Comparison of ENCODE assay signal across 20 cellular contexts in the genomic region with DNA sequence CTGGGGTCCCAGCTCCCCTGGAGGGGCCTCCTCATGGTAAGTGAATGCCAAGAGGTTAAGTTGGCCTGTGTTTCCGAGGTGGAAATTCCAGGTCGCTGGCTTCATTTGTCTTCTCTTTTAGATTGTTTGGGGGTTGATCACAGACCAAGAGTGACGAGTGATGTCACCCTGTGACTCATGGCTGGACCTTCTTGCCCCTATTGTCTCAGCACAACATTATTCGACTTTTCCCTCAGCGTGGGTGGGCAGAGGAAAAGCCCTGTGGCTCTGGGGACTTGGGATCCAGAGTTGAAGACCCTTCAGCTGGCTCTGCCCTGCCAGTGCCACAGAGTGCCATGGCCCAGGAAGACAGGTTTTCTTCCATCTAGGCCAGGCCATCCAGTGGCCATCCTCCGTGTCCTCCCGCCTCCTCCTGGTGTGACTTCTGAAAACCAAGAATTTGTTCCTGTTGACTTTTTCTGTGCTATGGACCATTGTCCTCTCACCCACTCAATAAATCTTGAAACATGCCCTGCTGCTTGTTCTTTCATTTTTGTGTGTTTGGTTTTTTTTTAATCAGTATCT. TPM values are rescaled to one million over a fixed set of nuclear protein-coding genes. Genes with fewer than 3 reads are reported as not detected.
DNase-seq lines count a peak whose midpoint lies in the region; ATAC-seq and TF ChIP-seq lines count a peak whose summit lies in the region.
"Had no signal": no experiment of that assay in that cellular context is flagged by ENCODE, and none has a peak within 500 bp of the region (broad histone marks: within the 10 kb centered on the region; RNA-seq: fewer than 3 reads in every experiment).

No MANE protein-coding gene starts in this region.

- peaks cover 47% of the 10 kb centered on the region for H3K4me1 Mint-ChIP-seq in activated T-cell treated with anti-CD3 and anti-CD28 coated beads, Interleukin-2, amount 50 U/mL, for 24 hours (ENCODE audit: low read depth)
- H3K4me1 Mint-ChIP-seq in activated T-cell treated with anti-CD3 and anti-CD28 coated beads, Interleukin-2, amount 50 U/mL, for 72 hours (ENCODE audit: low read depth), result peaks cover 39% of the 10 kb centered on the region
- H3K4me1 Mint-ChIP-seq in type B pancreatic cell (ENCODE audit: unreplicated experiment), result peaks cover 26% of the 10 kb centered on the region

- peak overlapping the region; percentile 31 for H3K27ac Mint-ChIP-seq in activated T-cell treated with anti-CD3 and anti-CD28 coated beads, Interleukin-2, amount 50 U/mL, for 24 hours
- no peak overlapping the region for H3K27ac Mint-ChIP-seq in activated T-cell treated with anti-CD3 and anti-CD28 coated beads, Interleukin-2, amount 50 U/mL, for 72 hours
- H3K27ac Mint-ChIP-seq in type B pancreatic cell, result peak overlapping the region; percentile 40
- H3K27ac Mint-ChIP-seq: activated CD4-positive, alpha-beta memory T cell treated with anti-CD3 and anti-CD28 coated beads, Interleukin-2, amount 10 ng/mL, durations not matched to agents 7 days and 5 days; activated naive CD4-positive, alpha-beta T cell treated with anti-CD3 and anti-CD28 coated beads for 36 hours; nephron progenitor cell had no signal

- H3K27me3 Mint-ChIP-seq in activated T-cell treated with anti-CD3 and anti-CD28 coated beads, Interleukin-2, amount 50 U/mL, for 24 hours, result no peaks in the 10 kb centered on the region
- no peaks in the 10 kb centered on the region for H3K27me3 Mint-ChIP-seq in activated T-cell treated with anti-CD3 and anti-CD28 coated beads, Interleukin-2, amount 50 U/mL, for 72 hours (ENCODE audit: low read depth)
- H3K27me3 Mint-ChIP-seq in type B pancreatic cell, result no peaks in the 10 kb centered on the region
- H3K27me3 Mint-ChIP-seq: activated CD4-positive, alpha-beta memory T cell treated with anti-CD3 and anti-CD28 coated beads, Interleukin-2, amount 10 ng/mL, durations not matched to agents 7 days and 5 days had no signal

- H3K36me3 Mint-ChIP-seq in activated T-cell treated with anti-CD3 and anti-CD28 coated beads, Interleukin-2, amount 50 U/mL, for 24 hours (ENCODE audit: low read depth), result peaks cover 31% of the 10 kb centered on the region
- H3K36me3 Mint-ChIP-seq in activated T-cell treated with anti-CD3 and anti-CD28 coated beads, Interleukin-2, amount 50 U/mL, for 72 hours (ENCODE audit: insufficient read depth in 2 of 2), result peaks cover 5 to 10% of the 10 kb centered on the region in 2 donors
- H3K36me3 Mint-ChIP-seq in type B pancreatic cell, result peaks cover 35% of the 10 kb centered on the region

- H3K9me3 Mint-ChIP-seq in activated T-cell treated with anti-CD3 and anti-CD28 coated beads, Interleukin-2, amount 50 U/mL, for 24 hours, result no peaks in the 10 kb centered on the region
- H3K9me3 Mint-ChIP-seq in activated T-cell treated with anti-CD3 and anti-CD28 coated beads, Interleukin-2, amount 50 U/mL, for 72 hours, result no peaks in the 10 kb centered on the region
- H3K9me3 Mint-ChIP-seq in type B pancreatic cell, result no peaks in the 10 kb centered on the region
- H3K9me3 Mint-ChIP-seq: activated CD4-positive, alpha-beta memory T cell treated with anti-CD3 and anti-CD28 coated beads, Interleukin-2, amount 10 ng/mL, durations not matched to agents 7 days and 5 days; activated naive CD4-positive, alpha-beta T cell treated with anti-CD3 and anti-CD28 coated beads for 36 hours; nephron progenitor cell had no signal

- DNase-seq in activated T-cell treated with anti-CD3 and anti-CD28 coated beads, Interleukin-2, amount 50 U/mL, for 24 hours, result no peak
- no peak for DNase-seq in activated T-cell treated with anti-CD3 and anti-CD28 coated beads, Interleukin-2, amount 50 U/mL, for 72 hours
- DNase-seq in iris pigment epithelial cell (ENCODE audit: low read depth) (peak; percentile 63), type B pancreatic cell (ENCODE audit: extremely low spot score, unreplicated experiment) (no peak), GM19238 (ENCODE audit: insufficient read length, low spot score) (no peak), iPS-NIHi11 (ENCODE audit: low spot score) (no peak)
- DNase-seq: activated CD4-positive, alpha-beta memory T cell treated with anti-CD3 and anti-CD28 coated beads, Interleukin-2, amount 10 ng/mL, durations not matched to agents 7 days and 5 days; activated naive CD4-positive, alpha-beta T cell treated with anti-CD3 and anti-CD28 coated beads for 36 hours; erythroblast; left ventricle myocardium superior; NCI-H1694 treated with DMSO at 0.1 percent for 48 hours; NCI-H69; nephron progenitor cell; sigmoid colon; stomach had no signal

- peak overlapping the region; percentile 92; the same call in 1 of the 2 replicates for H3K27ac ChIP-seq in VCaP
- H3K27ac ChIP-seq: A549, KMS-11, RWPE1, sigmoid colon, stomach had no signal

- ATAC-seq in activated T-cell treated with anti-CD3 and anti-CD28 coated beads, Interleukin-2, amount 50 U/mL, for 72 hours (replicated peaks in 1 of 2), result no peak
- ATAC-seq in GM21723 (IDR thresholded peaks at IDR 0.05; ENCODE audit: unreplicated experiment), result no peak
- ATAC-seq: A549, left ventricle myocardium superior had no signal

- H3K4me3 Mint-ChIP-seq in activated T-cell treated with anti-CD3 and anti-CD28 coated beads, Interleukin-2, amount 50 U/mL, for 24 hours, result no peak overlapping the region
- no peak overlapping the region for H3K4me3 Mint-ChIP-seq in activated T-cell treated with anti-CD3 and anti-CD28 coated beads, Interleukin-2, amount 50 U/mL, for 72 hours
- H3K4me3 Mint-ChIP-seq in type B pancreatic cell, result peak overlapping the region; percentile 25
- H3K4me3 Mint-ChIP-seq: activated CD4-positive, alpha-beta memory T cell treated with anti-CD3 and anti-CD28 coated beads, Interleukin-2, amount 10 ng/mL, durations not matched to agents 7 days and 5 days; activated naive CD4-positive, alpha-beta T cell treated with anti-CD3 and anti-CD28 coated beads for 36 hours; nephron progenitor cell had no signal

- TF ChIP-seq CTCF in VCaP (conservative IDR thresholded peaks at IDR 0.05), result no peak
- no peak for TF ChIP-seq CTCF in type B pancreatic cell (conservative IDR thresholded peaks at IDR 0.05)

RNA-seq across cellular contexts. Expression of a gene that starts 15.4 kb away (rescaled TPM):
- 100 to 1,000 TPM; 119 to 137 TPM for total RNA-seq in activated T-cell treated with anti-CD3 and anti-CD28 coated beads, Interleukin-2, amount 50 U/mL, for 72 hours
- 37.2 and 57.0 TPM in 2 replicates for total RNA-seq in type B pancreatic cell (ENCODE audit: low replicate concordance)

RNA-seq across cellular contexts. Expression of a gene that starts 22.1 kb away (rescaled TPM):
- 10 to 100 TPM; 39.5 to 43.3 TPM for total RNA-seq in activated T-cell treated with anti-CD3 and anti-CD28 coated beads, Interleukin-2, amount 50 U/mL, for 72 hours
- total RNA-seq in type B pancreatic cell (ENCODE audit: low replicate concordance), result 38.2 and 39.6 TPM in 2 replicates
